ENCODE assay signal across 23 cellular contexts in genomic region chr5:65332591-65332990, GRCh38.
"Had no signal": no experiment of that assay in that cellular context is flagged by ENCODE, and none has a peak within 500 bp of the region (broad histone marks: within the 10 kb centered on the region; RNA-seq: fewer than 3 reads in every experiment).

No MANE protein-coding gene starts in this region.

- H3K9me3 Mint-ChIP-seq: memory B cell; mesothelial cell of epicardium; neural crest cell; stimulated activated effector memory CD8-positive, alpha-beta T cell treated with anti-CD3 and anti-CD28 coated beads, Interleukin-12 subunit alpha, Interleukin-12 subunit beta, amount 100 ng/mL, for 72 hours; stimulated activated naive CD8-positive, alpha-beta T cell treated with anti-CD3 and anti-CD28 coated beads, Interleukin-15, Interleukin-2, amounts not matched to agents 100 ng/mL and 50 ng/mL, for 24 hours had no signal

- H3K36me3 Mint-ChIP-seq: immature natural killer cell; mesothelial cell of epicardium; natural killer cell; stimulated activated effector memory CD8-positive, alpha-beta T cell treated with anti-CD3 and anti-CD28 coated beads, Interleukin-12 subunit alpha, Interleukin-12 subunit beta, amount 100 ng/mL, for 72 hours had no signal

- H3K4me1 Mint-ChIP-seq: immature natural killer cell; memory B cell; natural killer cell; stimulated activated effector memory CD8-positive, alpha-beta T cell treated with anti-CD3 and anti-CD28 coated beads, Interleukin-12 subunit alpha, Interleukin-12 subunit beta, amount 100 ng/mL, for 72 hours had no signal

- H3K27me3 Mint-ChIP-seq: memory B cell; stimulated activated naive CD8-positive, alpha-beta T cell treated with anti-CD3 and anti-CD28 coated beads, Interleukin-15, Interleukin-2, amounts not matched to agents 100 ng/mL and 50 ng/mL, for 24 hours had no signal

- H3K27ac Mint-ChIP-seq: immature natural killer cell; memory B cell; mesothelial cell of epicardium; natural killer cell; stimulated activated effector memory CD8-positive, alpha-beta T cell treated with anti-CD3 and anti-CD28 coated beads, Interleukin-12 subunit alpha, Interleukin-12 subunit beta, amount 100 ng/mL, for 72 hours; stimulated activated naive CD8-positive, alpha-beta T cell treated with anti-CD3 and anti-CD28 coated beads, Interleukin-15, Interleukin-2, amounts not matched to agents 100 ng/mL and 50 ng/mL, for 24 hours had no signal

- H3K27me3 ChIP-seq: gastroesophageal sphincter, ovary, testis, tibial nerve, upper lobe of right lung, vagina had no signal

- ATAC-seq: esophagus mucosa; gastroesophageal sphincter; lower lobe of right lung; natural killer cell; right cardiac atrium; stimulated activated effector memory CD8-positive, alpha-beta T cell treated with anti-CD3 and anti-CD28 coated beads, Interleukin-12 subunit alpha, Interleukin-12 subunit beta, amount 100 ng/mL, for 72 hours; upper lobe of right lung had no signal

- H3K4me1 ChIP-seq: left ventricle myocardium inferior, lower lobe of right lung, testis, upper lobe of right lung, vagina had no signal

- H3K4me3 ChIP-seq: gastroesophageal sphincter, left ventricle myocardium inferior, lower lobe of right lung, ovary, smooth muscle cell, testis, tibial nerve, upper lobe of right lung, vagina had no signal

- DNase-seq: effector memory CD4-positive, alpha-beta T cell; glutamatergic neuron; immature natural killer cell; left ventricle myocardium inferior; lower lobe of right lung; natural killer cell; nucleus accumbens; ovary; right cardiac atrium; stimulated activated CD4-positive, alpha-beta T cell treated with anti-CD3 and anti-CD28 coated beads, Interleukin-4, amount 100 ng/mL, for 1 hour; stimulated activated CD8-positive, alpha-beta memory T cell treated with anti-CD3 and anti-CD28 coated beads, Interleukin-4, amount 100 ng/mL, for 48 hours; testis; upper lobe of right lung had no signal

- H3K36me3 ChIP-seq: gastroesophageal sphincter, left ventricle myocardium inferior, lower lobe of right lung, ovary, tibial nerve, upper lobe of right lung, vagina had no signal

- H3K4me3 Mint-ChIP-seq: immature natural killer cell; memory B cell; mesothelial cell of epicardium; natural killer cell; neural crest cell; stimulated activated effector memory CD8-positive, alpha-beta T cell treated with anti-CD3 and anti-CD28 coated beads, Interleukin-12 subunit alpha, Interleukin-12 subunit beta, amount 100 ng/mL, for 72 hours; stimulated activated naive CD8-positive, alpha-beta T cell treated with anti-CD3 and anti-CD28 coated beads, Interleukin-15, Interleukin-2, amounts not matched to agents 100 ng/mL and 50 ng/mL, for 24 hours had no signal

- H3K9me3 ChIP-seq: gastroesophageal sphincter, left ventricle myocardium inferior, lower lobe of right lung, ovary, testis, tibial nerve, upper lobe of right lung, vagina had no signal
